In the genomic region with DNA sequence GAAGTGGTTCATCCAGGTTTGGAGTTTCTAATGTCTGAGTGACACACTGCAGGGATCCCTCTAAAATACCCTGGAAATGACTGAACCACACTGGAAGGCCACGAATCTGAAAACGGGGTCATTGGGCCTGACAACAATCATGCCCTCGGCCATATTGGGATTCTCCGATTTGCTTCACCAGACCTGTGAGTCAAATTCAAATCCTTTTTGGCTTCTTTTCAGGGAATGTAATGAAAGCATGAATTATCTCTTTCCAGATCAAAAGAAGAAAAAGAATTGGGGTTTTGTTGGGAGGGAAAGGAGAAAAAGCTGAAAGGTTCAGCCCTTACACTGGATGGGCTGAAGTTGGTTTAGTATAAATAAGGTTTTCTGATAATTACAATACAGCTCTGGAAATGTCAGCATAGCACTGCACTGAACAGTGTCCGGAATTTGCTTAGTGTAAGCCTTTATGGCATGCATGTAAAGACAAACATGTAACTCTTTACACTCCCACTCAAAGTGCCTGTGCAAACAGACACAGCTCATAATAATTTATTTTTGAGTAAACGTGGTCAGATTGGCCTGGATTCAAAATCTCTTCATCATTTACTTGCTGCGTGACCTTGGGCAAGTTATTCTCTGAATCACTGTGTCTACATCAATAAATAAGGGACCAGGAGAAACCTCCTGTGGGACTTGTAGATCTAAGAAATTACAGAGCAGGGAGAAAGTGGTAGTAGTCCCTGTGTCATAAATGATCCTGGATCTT, we compare ENCODE assay signal across 22 cellular contexts. TPM values are rescaled to one million over a fixed set of nuclear protein-coding genes. Genes with fewer than 3 reads are reported as not detected.
A peak's percentile ranks its signal among the peaks of the same experiment; 100 is the strongest.
DNase-seq lines count a peak whose midpoint lies in the region; TF ChIP-seq lines count a peak whose summit lies in the region.
"Had no signal": no experiment of that assay in that cellular context is flagged by ENCODE, and none has a peak within 500 bp of the region (broad histone marks: within the 10 kb centered on the region; RNA-seq: fewer than 3 reads in every experiment).

No MANE protein-coding gene starts in this region.

- H3K4me1 ChIP-seq in mammary epithelial cell (ENCODE audit: insufficient read depth, low read length), result no peaks in the 10 kb centered on the region
- H3K4me1 ChIP-seq: neural progenitor cell, thyroid gland had no signal

- H3K27ac ChIP-seq in mammary epithelial cell (ENCODE audit: insufficient read depth, low read depth, low read length), result no peak overlapping the region
- H3K27ac ChIP-seq: neural progenitor cell, thyroid gland had no signal

- CTCF ChIA-PET in mammary epithelial cell (lab: Charles Lee; ENCODE audit: low non-redundant PET), result no interaction called here

- intact Hi-C loops in mammary epithelial cell (cut with micrococcal nuclease), result no loop called here

- DNase-seq in NCI-H345 (lab: John Stamatoyannopoulos, UW) (peak; percentile 5), NCI-H345 treated with DMSO at 0.1 percent for 48 hours (lab: John Stamatoyannopoulos, UW; ENCODE audit: unreplicated experiment) (no peak), NCI-H460 (ENCODE audit: extremely low read depth, low read depth) (peak; percentile 75), mammary epithelial cell (peak; percentile 9), HuH-7.5 (ENCODE audit: low spot score) (no peak), occipital lobe (lab: John Stamatoyannopoulos, UW) (no peak), NCI-H1105 treated with DMSO at 0.1 percent for 48 hours (lab: John Stamatoyannopoulos, UW) (no peak)
- DNase-seq: activated CD4-positive, alpha-beta T cell treated with anti-CD3 and anti-CD28 coated beads, Interleukin-2, amount 10 ng/mL, durations not matched to agents 7 days and 5 days; activated CD8-positive, alpha-beta memory T cell treated with anti-CD3 and anti-CD28 coated beads, Interleukin-2, amount 50 U/mL, for 48 hours; activated naive CD4-positive, alpha-beta T cell; anterior cingulate cortex; C1 segment of cervical spinal cord; DMS153; hypothalamus; midbrain; NCI-H2081 treated with DMSO at 0.1 percent for 48 hours; NK-92 treated with Interleukin-12 subunit alpha and Interleukin-12 subunit beta, amount 100 ng/mL, for 24 hours; RPMI8226; SW 1271; thyroid gland had no signal

- dilution Hi-C loops in mammary epithelial cell (cut with HindIII; ENCODE audit: low sequenced_read_pairs), result no loop called here

- H3K9me3 Mint-ChIP-seq in nephron, result peaks cover 12% of the 10 kb centered on the region
- H3K9me3 Mint-ChIP-seq: activated CD4-positive, alpha-beta T cell treated with anti-CD3 and anti-CD28 coated beads, Interleukin-2, amount 10 ng/mL, durations not matched to agents 7 days and 5 days had no signal

- H3K4me2 ChIP-seq in mammary epithelial cell (ENCODE audit: insufficient read depth, low read depth, low read length), result no peak overlapping the region
- H3K4me2 ChIP-seq: neural progenitor cell had no signal

- BruUV-seq in mammary epithelial cell (replicated peaks; lab: Mats Ljungman, UMichigan), result no TSS peak

- no peaks in the 10 kb centered on the region for H3K9me3 ChIP-seq in mammary epithelial cell (replicated peaks; ENCODE audit: insufficient read depth, low read length)
- H3K9me3 ChIP-seq: thyroid gland had no signal

- no peaks in the 10 kb centered on the region for H3K27me3 Mint-ChIP-seq in nephron (ENCODE audit: low read depth)
- H3K27me3 Mint-ChIP-seq: activated CD4-positive, alpha-beta T cell treated with anti-CD3 and anti-CD28 coated beads, Interleukin-2, amount 10 ng/mL, durations not matched to agents 7 days and 5 days had no signal

- WGBS in mammary epithelial cell (ENCODE audit: low coverage, missing lambda C conversion rate), result 17% methylated on average over 7 of the region's 7 CpGs

- TF ChIP-seq CTCF in mammary epithelial cell (conservative IDR thresholded peaks at IDR 0.05 in 1 of 2, IDR thresholded peaks at IDR 0.05 in 1 of 2; ENCODE audit: extremely low read depth in 1 of 2, insufficient read depth in 1 of 2, low read depth in 1 of 2, low read length in 2 of 2) (no peak), nephron (IDR thresholded peaks at IDR 0.05; ENCODE audit: unreplicated experiment in 3 of 3) (no peak)

- no peaks in the 10 kb centered on the region for H3K79me2 ChIP-seq in mammary epithelial cell (ENCODE audit: insufficient read depth, low read length)

- H3K4me3 Mint-ChIP-seq in nephron, result no peak overlapping the region
- H3K4me3 Mint-ChIP-seq: activated CD4-positive, alpha-beta T cell treated with anti-CD3 and anti-CD28 coated beads, Interleukin-2, amount 10 ng/mL, durations not matched to agents 7 days and 5 days; neural progenitor cell had no signal

- in situ Hi-C loops in mammary epithelial cell (cut with MboI; ENCODE audit: low sequenced_read_pairs in 2 of 2), result no loop called here

- H3K27ac Mint-ChIP-seq in nephron, result peak overlapping the region; percentile 68 to 91 (median 88)
- H3K27ac Mint-ChIP-seq: activated CD4-positive, alpha-beta T cell treated with anti-CD3 and anti-CD28 coated beads, Interleukin-2, amount 10 ng/mL, durations not matched to agents 7 days and 5 days; neural progenitor cell had no signal

- H3K36me3 ChIP-seq in mammary epithelial cell (ENCODE audit: insufficient read depth, low read length), result no peaks in the 10 kb centered on the region
- H3K36me3 ChIP-seq: neural progenitor cell, thyroid gland had no signal

- peaks cover 15% of the 10 kb centered on the region for H3K4me1 Mint-ChIP-seq in nephron
- H3K4me1 Mint-ChIP-seq: activated CD4-positive, alpha-beta T cell treated with anti-CD3 and anti-CD28 coated beads, Interleukin-2, amount 10 ng/mL, durations not matched to agents 7 days and 5 days; neural progenitor cell had no signal

- no peaks in the 10 kb centered on the region for H3K27me3 ChIP-seq in mammary epithelial cell (ENCODE audit: insufficient read depth, low read length)
- H3K27me3 ChIP-seq: neural progenitor cell, thyroid gland had no signal

- no peaks in the 10 kb centered on the region for H3K36me3 Mint-ChIP-seq in nephron (ENCODE audit: low read depth)
- H3K36me3 Mint-ChIP-seq: neural progenitor cell had no signal

- no peak overlapping the region for H2AFZ ChIP-seq in mammary epithelial cell (ENCODE audit: low read depth, low read length)
- H2AFZ ChIP-seq: neural progenitor cell had no signal

- no peaks in the 10 kb centered on the region for H4K20me1 ChIP-seq in mammary epithelial cell (ENCODE audit: insufficient read depth, low read length)

- H3K4me3 ChIP-seq in mammary epithelial cell (replicated peaks in 1 of 3; ENCODE audit: insufficient read depth in 1 of 3, low read depth in 2 of 3, low read length in 3 of 3), result no peak overlapping the region
- H3K4me3 ChIP-seq: neural progenitor cell, thyroid gland had no signal

- H3K9ac ChIP-seq in mammary epithelial cell (ENCODE audit: insufficient read depth, low read length), result no peak overlapping the region
- H3K9ac ChIP-seq: neural progenitor cell had no signal

RNA-seq across cellular contexts. Expression of gene CT47C1, which starts 21.4 kb away (rescaled TPM):
- total RNA-seq in NCI-H460 (2014; rRNA removed; shearing (Covaris generic)), result not detected in 2 replicates
- not detected in 2 replicates for polyA plus RNA-seq in NCI-H460 (2014; cell fraction: nucleus; rRNA removed)
- total RNA-seq in mammary epithelial cell (not detected), occipital lobe (not detected)
- polyA plus RNA-seq in mammary epithelial cell, result not detected
- polyA minus RNA-seq in mammary epithelial cell, result not detected
- total RNA-seq: activated CD4-positive, alpha-beta T cell treated with anti-CD3 and anti-CD28 coated beads, Interleukin-2, amount 10 ng/mL, durations not matched to agents 7 days and 5 days; thyroid gland had no signal

RNA-seq across cellular contexts. Expression of gene KIAA1210, which starts 33.4 kb away (rescaled TPM):
- not detected in 2 replicates for total RNA-seq in NCI-H460 (2014; rRNA removed; shearing (Covaris generic))
- not detected in 2 replicates for polyA plus RNA-seq in NCI-H460 (2014; cell fraction: nucleus; rRNA removed)
- total RNA-seq in mammary epithelial cell, result under 1 TPM in 1 of 2 donors, not detected in 1; under 0.01 TPM
- polyA plus RNA-seq in mammary epithelial cell, result not detected
- polyA minus RNA-seq in mammary epithelial cell, result not detected
- total RNA-seq in occipital lobe, result under 0.01 TPM
- total RNA-seq: activated CD4-positive, alpha-beta T cell treated with anti-CD3 and anti-CD28 coated beads, Interleukin-2, amount 10 ng/mL, durations not matched to agents 7 days and 5 days had no signal

Comparison
In these comparisons a context has a peak if more than half of its experiments do, and no peak if none do; other contexts are left out.
1. DNase-seq: peak in NCI-H345 (single experiment), NCI-H460 (single experiment) and mammary epithelial cell (single experiment); none in NCI-H345 treated with DMSO at 0.1 percent for 48 hours (single experiment), HuH-7.5 (single experiment), occipital lobe (single experiment) and NCI-H1105 treated with DMSO at 0.1 percent for 48 hours (single experiment).